Comparison of ENCODE assay signal across 23 cellular contexts in the genomic region with DNA sequence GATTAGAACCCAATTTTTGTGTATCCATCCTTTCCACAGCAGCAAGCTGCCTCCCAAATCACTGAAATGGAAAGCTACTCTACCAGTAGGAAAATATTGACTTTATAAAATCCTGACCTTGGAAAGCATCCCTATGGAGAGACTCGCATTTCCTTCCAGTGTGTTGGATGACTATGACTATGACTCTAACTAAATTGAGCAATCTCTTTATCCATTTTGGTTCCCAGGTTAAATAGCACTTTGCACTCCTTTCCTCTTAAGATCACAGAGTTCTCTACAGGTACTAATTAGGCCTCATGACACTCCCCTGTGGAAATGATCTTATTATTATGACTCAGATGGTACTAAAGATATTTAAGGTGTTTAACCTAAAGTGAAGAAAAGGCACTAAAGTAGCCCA.
"Had no signal": no experiment of that assay in that cellular context is flagged by ENCODE, and none has a peak within 500 bp of the region (broad histone marks: within the 10 kb centered on the region; RNA-seq: fewer than 3 reads in every experiment).

No MANE protein-coding gene starts in this region.

- H3K4me3 ChIP-seq: colonic mucosa, gastrocnemius medialis, lung, right lobe of liver, skin epidermis, thoracic aorta, uterus had no signal

- H3K27ac ChIP-seq: colonic mucosa, right lobe of liver, skin epidermis, thoracic aorta, uterus had no signal

- H3K9me3 ChIP-seq: colonic mucosa, gastrocnemius medialis, right lobe of liver, thoracic aorta, uterus had no signal

- DNase-seq: activated CD4-positive, alpha-beta T cell treated with anti-CD3 and anti-CD28 coated beads for 4 hours; activated CD4-positive, alpha-beta T cell treated with anti-CD3 and anti-CD28 coated beads, Interleukin-2, amount 50 U/mL, for 4 hours; activated gamma-delta T cell; activated naive CD4-positive, alpha-beta T cell treated with anti-CD3 and anti-CD28 coated beads, Interleukin-2, amount 50 U/mL, for 16 hours; activated T-cell treated with anti-CD3 and anti-CD28 coated beads, Interleukin-2, amount 50 U/mL, for 1 hour; amygdala; cerebellar nuclear complex; colonic mucosa; effector CD8-positive, alpha-beta T cell; gastrocnemius medialis; glutamatergic neuron; mesendoderm; posterior cingulate gyrus; right lobe of liver; stimulated activated CD4-positive, alpha-beta T cell treated with anti-CD3 and anti-CD28 coated beads, Interleukin-12 subunit alpha, Interleukin-12 subunit beta, amount 100 ng/mL, for 4 hours; stimulated activated CD4-positive, alpha-beta T cell treated with anti-CD3 and anti-CD28 coated beads, Interleukin-4, amount 100 ng/mL, for 1 hour; stimulated activated naive CD8-positive, alpha-beta T cell treated with anti-CD3 and anti-CD28 coated beads, Interleukin-15, Interleukin-2, amounts not matched to agents 100 U/mL and 50 U/mL, for 24 hours; T-helper 1 cell; trophoblast cell; uterus had no signal

- H3K36me3 ChIP-seq: colonic mucosa, gastrocnemius medialis, right lobe of liver, thoracic aorta, uterus had no signal
